In the genomic region with DNA sequence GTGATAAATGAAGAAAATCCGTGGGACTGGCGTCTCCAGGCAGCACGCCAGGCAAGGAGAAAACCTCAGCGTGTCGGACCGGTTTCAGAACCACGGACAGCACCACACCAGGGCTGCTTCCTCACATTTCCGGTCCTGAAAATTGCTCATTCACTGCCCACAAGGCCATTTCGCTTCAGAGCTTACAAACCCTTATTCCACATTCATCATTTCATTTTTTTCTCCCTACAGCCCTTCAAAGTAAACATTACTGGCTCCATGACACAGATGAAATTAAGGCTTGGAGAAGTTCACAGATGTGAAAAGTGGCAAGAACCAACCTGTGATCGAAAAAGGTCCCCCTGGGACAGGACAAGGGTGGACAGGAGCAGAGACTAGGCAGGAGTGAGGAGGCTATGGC, we compare ENCODE assay signal across 1 cellular context.
TF ChIP-seq lines count a peak whose summit lies in the region.

No MANE protein-coding gene starts in this region.

TF ChIP-seq in HepG2, 621 proteins besides CTCF, POLR2A, EP300 and RAD21 (continues in another document):
- TF ChIP-seq ZNF546 (CRISPR knock-in tag; conservative IDR thresholded peaks at IDR 0.05), result no peak
- peak; percentile 46; the same call in 1 of the 2 replicates for TF ChIP-seq BCL6 (CRISPR knock-in tag; IDR thresholded peaks at IDR 0.05)
- TF ChIP-seq MATR3 (CRISPR knock-in tag; IDR thresholded peaks at IDR 0.05), result no peak
- 0 out of 2 replicates have a peak, but pooled peaks have one; percentile 41 for TF ChIP-seq ZNF607 (CRISPR knock-in tag; IDR thresholded peaks at IDR 0.05; ENCODE audit: borderline replicate concordance)
- TF ChIP-seq KDM3A (CRISPR knock-in tag; IDR thresholded peaks at IDR 0.05; ENCODE audit: low read depth), result peak; percentile 66; the same call in 1 of the 2 replicates
- TF ChIP-seq, protein P1, sequence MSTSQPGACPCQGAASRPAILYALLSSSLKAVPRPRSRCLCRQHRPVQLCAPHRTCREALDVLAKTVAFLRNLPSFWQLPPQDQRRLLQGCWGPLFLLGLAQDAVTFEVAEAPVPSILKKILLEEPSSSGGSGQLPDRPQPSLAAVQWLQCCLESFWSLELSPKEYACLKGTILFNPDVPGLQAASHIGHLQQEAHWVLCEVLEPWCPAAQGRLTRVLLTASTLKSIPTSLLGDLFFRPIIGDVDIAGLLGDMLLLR (CRISPR knock-in tag; IDR thresholded peaks at IDR 0.05), result no peak
- peak; percentile 92 for TF ChIP-seq SMAD3 (CRISPR knock-in tag; IDR thresholded peaks at IDR 0.05)
- no peak for TF ChIP-seq PCBP1 (IDR thresholded peaks at IDR 0.05; ENCODE audit: borderline replicate concordance, low read depth, low read length)
- peak; percentile 68; the same call in 1 of the 2 replicates for TF ChIP-seq ZSCAN21 (CRISPR knock-in tag; IDR thresholded peaks at IDR 0.05; ENCODE audit: borderline replicate concordance)
- peak; percentile 51; the same call in 1 of the 2 replicates for TF ChIP-seq RXRB (CRISPR knock-in tag; IDR thresholded peaks at IDR 0.05; ENCODE audit: borderline replicate concordance)
- peak in 1 of 2 experiments; percentile 91; a peak in 2 of 4 replicates for TF ChIP-seq KLF16 (CRISPR knock-in tag; IDR thresholded peaks at IDR 0.05)
- TF ChIP-seq MIXL1 (CRISPR knock-in tag; IDR thresholded peaks at IDR 0.05), result peak; percentile 58; the same call in 1 of the 2 replicates
- TF ChIP-seq, protein P2, sequence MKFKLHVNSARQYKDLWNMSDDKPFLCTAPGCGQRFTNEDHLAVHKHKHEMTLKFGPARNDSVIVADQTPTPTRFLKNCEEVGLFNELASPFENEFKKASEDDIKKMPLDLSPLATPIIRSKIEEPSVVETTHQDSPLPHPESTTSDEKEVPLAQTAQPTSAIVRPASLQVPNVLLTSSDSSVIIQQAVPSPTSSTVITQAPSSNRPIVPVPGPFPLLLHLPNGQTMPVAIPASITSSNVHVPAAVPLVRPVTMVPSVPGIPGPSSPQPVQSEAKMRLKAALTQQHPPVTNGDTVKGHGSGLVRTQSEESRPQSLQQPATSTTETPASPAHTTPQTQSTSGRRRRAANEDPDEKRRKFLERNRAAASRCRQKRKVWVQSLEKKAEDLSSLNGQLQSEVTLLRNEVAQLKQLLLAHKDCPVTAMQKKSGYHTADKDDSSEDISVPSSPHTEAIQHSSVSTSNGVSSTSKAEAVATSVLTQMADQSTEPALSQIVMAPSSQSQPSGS (CRISPR knock-in tag; IDR thresholded peaks at IDR 0.05), result peak; percentile 30; the same call in 1 of the 2 replicates
- TF ChIP-seq KLF9 (CRISPR knock-in tag; IDR thresholded peaks at IDR 0.05; ENCODE audit: low read depth), result peak; percentile 40; the same call in 1 of the 2 replicates
- peak; percentile 21; the same call in 1 of the 2 replicates for TF ChIP-seq ZNF3 (CRISPR knock-in tag; IDR thresholded peaks at IDR 0.05)
- TF ChIP-seq, protein P3, sequence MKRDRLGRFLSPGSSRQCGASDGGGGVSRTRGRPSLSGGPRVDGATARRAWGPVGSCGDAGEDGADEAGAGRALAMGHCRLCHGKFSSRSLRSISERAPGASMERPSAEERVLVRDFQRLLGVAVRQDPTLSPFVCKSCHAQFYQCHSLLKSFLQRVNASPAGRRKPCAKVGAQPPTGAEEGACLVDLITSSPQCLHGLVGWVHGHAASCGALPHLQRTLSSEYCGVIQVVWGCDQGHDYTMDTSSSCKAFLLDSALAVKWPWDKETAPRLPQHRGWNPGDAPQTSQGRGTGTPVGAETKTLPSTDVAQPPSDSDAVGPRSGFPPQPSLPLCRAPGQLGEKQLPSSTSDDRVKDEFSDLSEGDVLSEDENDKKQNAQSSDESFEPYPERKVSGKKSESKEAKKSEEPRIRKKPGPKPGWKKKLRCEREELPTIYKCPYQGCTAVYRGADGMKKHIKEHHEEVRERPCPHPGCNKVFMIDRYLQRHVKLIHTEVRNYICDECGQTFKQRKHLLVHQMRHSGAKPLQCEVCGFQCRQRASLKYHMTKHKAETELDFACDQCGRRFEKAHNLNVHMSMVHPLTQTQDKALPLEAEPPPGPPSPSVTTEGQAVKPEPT (CRISPR knock-in tag; IDR thresholded peaks at IDR 0.05; ENCODE audit: low read depth), result no peak
- no peak for TF ChIP-seq JUND (CRISPR knock-in tag; IDR thresholded peaks at IDR 0.05)
- TF ChIP-seq, protein P4, sequence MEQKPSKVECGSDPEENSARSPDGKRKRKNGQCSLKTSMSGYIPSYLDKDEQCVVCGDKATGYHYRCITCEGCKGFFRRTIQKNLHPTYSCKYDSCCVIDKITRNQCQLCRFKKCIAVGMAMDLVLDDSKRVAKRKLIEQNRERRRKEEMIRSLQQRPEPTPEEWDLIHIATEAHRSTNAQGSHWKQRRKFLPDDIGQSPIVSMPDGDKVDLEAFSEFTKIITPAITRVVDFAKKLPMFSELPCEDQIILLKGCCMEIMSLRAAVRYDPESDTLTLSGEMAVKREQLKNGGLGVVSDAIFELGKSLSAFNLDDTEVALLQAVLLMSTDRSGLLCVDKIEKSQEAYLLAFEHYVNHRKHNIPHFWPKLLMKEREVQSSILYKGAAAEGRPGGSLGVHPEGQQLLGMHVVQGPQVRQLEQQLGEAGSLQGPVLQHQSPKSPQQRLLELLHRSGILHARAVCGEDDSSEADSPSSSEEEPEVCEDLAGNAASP (CRISPR knock-in tag; IDR thresholded peaks at IDR 0.05; ENCODE audit: borderline replicate concordance), result peak; percentile 77; the same call in 1 of the 2 replicates
- TF ChIP-seq, protein P5, sequence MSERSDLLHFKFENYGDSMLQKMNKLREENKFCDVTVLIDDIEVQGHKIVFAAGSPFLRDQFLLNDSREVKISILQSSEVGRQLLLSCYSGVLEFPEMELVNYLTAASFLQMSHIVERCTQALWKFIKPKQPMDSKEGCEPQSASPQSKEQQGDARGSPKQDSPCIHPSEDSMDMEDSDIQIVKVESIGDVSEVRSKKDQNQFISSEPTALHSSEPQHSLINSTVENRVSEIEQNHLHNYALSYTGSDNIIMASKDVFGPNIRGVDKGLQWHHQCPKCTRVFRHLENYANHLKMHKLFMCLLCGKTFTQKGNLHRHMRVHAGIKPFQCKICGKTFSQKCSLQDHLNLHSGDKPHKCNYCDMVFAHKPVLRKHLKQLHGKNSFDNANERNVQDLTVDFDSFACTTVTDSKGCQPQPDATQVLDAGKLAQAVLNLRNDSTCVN (CRISPR knock-in tag; IDR thresholded peaks at IDR 0.05; ENCODE audit: borderline replicate concordance), result peak; percentile 77; the same call in 1 of the 2 replicates
- TF ChIP-seq ETV5 (CRISPR knock-in tag; IDR thresholded peaks at IDR 0.05; ENCODE audit: borderline replicate concordance), result peak; percentile 90; the same call in 1 of the 2 replicates
- no peak for TF ChIP-seq FOXA1 (IDR thresholded peaks at IDR 0.05)
- TF ChIP-seq FOXA1 (CRISPR knock-in tag; IDR thresholded peaks at IDR 0.05), result no peak
- TF ChIP-seq, protein P6, sequence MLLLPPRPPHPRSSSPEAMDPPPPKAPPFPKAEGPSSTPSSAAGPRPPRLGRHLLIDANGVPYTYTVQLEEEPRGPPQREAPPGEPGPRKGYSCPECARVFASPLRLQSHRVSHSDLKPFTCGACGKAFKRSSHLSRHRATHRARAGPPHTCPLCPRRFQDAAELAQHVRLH (CRISPR knock-in tag; IDR thresholded peaks at IDR 0.05; ENCODE audit: borderline replicate concordance, low read depth), result peak; percentile 90; the same call in 1 of the 2 replicates
- peak; percentile 77; the same call in 1 of the 2 replicates for TF ChIP-seq IRF2 (CRISPR knock-in tag; IDR thresholded peaks at IDR 0.05)
- TF ChIP-seq, protein P7, sequence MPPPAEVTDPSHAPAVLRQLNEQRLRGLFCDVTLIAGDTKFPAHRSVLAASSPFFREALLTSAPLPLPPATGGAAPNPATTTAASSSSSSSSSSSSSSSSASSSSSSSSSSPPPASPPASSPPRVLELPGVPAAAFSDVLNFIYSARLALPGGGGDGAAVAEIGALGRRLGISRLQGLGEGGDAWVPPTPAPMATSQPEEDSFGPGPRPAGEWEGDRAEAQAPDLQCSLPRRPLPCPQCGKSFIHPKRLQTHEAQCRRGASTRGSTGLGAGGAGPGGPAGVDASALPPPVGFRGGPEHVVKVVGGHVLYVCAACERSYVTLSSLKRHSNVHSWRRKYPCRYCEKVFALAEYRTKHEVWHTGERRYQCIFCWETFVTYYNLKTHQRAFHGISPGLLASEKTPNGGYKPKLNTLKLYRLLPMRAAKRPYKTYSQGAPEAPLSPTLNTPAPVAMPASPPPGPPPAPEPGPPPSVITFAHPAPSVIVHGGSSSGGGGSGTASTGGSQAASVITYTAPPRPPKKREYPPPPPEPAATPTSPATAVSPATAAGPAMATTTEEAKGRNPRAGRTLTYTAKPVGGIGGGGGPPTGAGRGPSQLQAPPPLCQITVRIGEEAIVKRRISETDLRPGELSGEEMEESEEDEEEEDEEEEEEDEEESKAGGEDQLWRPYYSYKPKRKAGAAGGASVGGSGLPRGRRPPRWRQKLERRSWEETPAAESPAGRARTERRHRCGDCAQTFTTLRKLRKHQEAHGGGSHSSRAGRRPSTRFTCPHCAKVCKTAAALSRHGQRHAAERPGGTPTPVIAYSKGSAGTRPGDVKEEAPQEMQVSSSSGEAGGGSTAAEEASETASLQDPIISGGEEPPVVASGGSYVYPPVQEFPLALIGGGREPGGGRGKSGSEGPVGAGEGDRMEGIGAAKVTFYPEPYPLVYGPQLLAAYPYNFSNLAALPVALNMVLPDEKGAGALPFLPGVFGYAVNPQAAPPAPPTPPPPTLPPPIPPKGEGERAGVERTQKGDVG (CRISPR knock-in tag; IDR thresholded peaks at IDR 0.05; ENCODE audit: borderline replicate concordance), result no peak
- TF ChIP-seq ARNT2 (CRISPR knock-in tag; IDR thresholded peaks at IDR 0.05; ENCODE audit: low read depth), result 0 out of 2 replicates have a peak, but pooled peaks have one; percentile 50
- 0 out of 2 replicates have a peak, but pooled peaks have one; percentile 14 for TF ChIP-seq CEBPG (CRISPR knock-in tag; IDR thresholded peaks at IDR 0.05)
- TF ChIP-seq, protein P8, sequence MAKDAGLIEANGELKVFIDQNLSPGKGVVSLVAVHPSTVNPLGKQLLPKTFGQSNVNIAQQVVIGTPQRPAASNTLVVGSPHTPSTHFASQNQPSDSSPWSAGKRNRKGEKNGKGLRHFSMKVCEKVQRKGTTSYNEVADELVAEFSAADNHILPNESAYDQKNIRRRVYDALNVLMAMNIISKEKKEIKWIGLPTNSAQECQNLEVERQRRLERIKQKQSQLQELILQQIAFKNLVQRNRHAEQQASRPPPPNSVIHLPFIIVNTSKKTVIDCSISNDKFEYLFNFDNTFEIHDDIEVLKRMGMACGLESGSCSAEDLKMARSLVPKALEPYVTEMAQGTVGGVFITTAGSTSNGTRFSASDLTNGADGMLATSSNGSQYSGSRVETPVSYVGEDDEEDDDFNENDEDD (CRISPR knock-in tag; IDR thresholded peaks at IDR 0.05; ENCODE audit: borderline replicate concordance), result peak; percentile 35; the same call in 1 of the 2 replicates
- peak; percentile 31; the same call in 1 of the 2 replicates for TF ChIP-seq GABPA (IDR thresholded peaks at IDR 0.05; ENCODE audit: low read depth, low read length)
- TF ChIP-seq GABPA (CRISPR knock-in tag; IDR thresholded peaks at IDR 0.05; ENCODE audit: low read depth), result peak; percentile 82
- TF ChIP-seq, protein P9, sequence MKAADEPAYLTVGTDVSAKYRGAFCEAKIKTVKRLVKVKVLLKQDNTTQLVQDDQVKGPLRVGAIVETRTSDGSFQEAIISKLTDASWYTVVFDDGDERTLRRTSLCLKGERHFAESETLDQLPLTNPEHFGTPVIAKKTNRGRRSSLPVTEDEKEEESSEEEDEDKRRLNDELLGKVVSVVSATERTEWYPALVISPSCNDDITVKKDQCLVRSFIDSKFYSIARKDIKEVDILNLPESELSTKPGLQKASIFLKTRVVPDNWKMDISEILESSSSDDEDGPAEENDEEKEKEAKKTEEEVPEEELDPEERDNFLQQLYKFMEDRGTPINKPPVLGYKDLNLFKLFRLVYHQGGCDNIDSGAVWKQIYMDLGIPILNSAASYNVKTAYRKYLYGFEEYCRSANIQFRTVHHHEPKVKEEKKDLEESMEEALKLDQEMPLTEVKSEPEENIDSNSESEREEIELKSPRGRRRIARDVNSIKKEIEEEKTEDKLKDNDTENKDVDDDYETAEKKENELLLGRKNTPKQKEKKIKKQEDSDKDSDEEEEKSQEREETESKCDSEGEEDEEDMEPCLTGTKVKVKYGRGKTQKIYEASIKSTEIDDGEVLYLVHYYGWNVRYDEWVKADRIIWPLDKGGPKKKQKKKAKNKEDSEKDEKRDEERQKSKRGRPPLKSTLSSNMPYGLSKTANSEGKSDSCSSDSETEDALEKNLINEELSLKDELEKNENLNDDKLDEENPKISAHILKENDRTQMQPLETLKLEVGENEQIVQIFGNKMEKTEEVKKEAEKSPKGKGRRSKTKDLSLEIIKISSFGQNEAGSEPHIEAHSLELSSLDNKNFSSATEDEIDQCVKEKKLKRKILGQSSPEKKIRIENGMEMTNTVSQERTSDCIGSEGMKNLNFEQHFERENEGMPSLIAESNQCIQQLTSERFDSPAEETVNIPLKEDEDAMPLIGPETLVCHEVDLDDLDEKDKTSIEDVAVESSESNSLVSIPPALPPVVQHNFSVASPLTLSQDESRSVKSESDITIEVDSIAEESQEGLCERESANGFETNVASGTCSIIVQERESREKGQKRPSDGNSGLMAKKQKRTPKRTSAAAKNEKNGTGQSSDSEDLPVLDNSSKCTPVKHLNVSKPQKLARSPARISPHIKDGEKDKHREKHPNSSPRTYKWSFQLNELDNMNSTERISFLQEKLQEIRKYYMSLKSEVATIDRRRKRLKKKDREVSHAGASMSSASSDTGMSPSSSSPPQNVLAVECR (CRISPR knock-in tag; IDR thresholded peaks at IDR 0.05; ENCODE audit: borderline replicate concordance), result peak; percentile 60; the same call in 1 of the 2 replicates
- peak; percentile 59 for TF ChIP-seq THAP11 (CRISPR knock-in tag; IDR thresholded peaks at IDR 0.05)
- TF ChIP-seq BORCS8-MEF2B (CRISPR knock-in tag; IDR thresholded peaks at IDR 0.05), result peak; percentile 87
- TF ChIP-seq ETV6 (CRISPR knock-in tag; conservative IDR thresholded peaks at IDR 0.05), result 0 out of 2 replicates have a peak, but pooled peaks have one; percentile 47
- 0 out of 2 replicates have a peak, but pooled peaks have one; percentile 54 for TF ChIP-seq ZNF510 (CRISPR knock-in tag; IDR thresholded peaks at IDR 0.05; ENCODE audit: low read depth)
- no peak for TF ChIP-seq ZNF766 (CRISPR knock-in tag; IDR thresholded peaks at IDR 0.05; ENCODE audit: borderline replicate concordance)
- TF ChIP-seq ZMYM4 (CRISPR knock-in tag; IDR thresholded peaks at IDR 0.05), result peak; percentile 26; the same call in 1 of the 2 replicates
- no peak for TF ChIP-seq ZNF572 (CRISPR knock-in tag; IDR thresholded peaks at IDR 0.05)
- TF ChIP-seq, protein P10, sequence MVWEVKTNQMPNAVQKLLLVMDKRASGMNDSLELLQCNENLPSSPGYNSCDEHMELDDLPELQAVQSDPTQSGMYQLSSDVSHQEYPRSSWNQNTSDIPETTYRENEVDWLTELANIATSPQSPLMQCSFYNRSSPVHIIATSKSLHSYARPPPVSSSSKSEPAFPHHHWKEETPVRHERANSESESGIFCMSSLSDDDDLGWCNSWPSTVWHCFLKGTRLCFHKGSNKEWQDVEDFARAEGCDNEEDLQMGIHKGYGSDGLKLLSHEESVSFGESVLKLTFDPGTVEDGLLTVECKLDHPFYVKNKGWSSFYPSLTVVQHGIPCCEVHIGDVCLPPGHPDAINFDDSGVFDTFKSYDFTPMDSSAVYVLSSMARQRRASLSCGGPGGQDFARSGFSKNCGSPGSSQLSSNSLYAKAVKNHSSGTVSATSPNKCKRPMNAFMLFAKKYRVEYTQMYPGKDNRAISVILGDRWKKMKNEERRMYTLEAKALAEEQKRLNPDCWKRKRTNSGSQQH (CRISPR knock-in tag; IDR thresholded peaks at IDR 0.05; ENCODE audit: low read depth), result peak; percentile 92; the same call in 1 of the 2 replicates
- no peak for TF ChIP-seq AGO2 (optimal IDR thresholded peaks at IDR 0.05; ENCODE audit: low read depth, low read length)
- TF ChIP-seq ZNF773 (CRISPR knock-in tag; IDR thresholded peaks at IDR 0.05; ENCODE audit: borderline replicate concordance), result 0 out of 2 replicates have a peak, but pooled peaks have one; percentile 50
